ENCODE assay signal across 10 cellular contexts in genomic region chr3:129974451-129975331, GRCh38. TPM values are rescaled to one million over a fixed set of nuclear protein-coding genes. Genes with fewer than 3 reads are reported as not detected.
A peak's percentile ranks its signal among the peaks of the same experiment; 100 is the strongest.
DNase-seq lines count a peak whose midpoint lies in the region; TF ChIP-seq lines count a peak whose summit lies in the region.
"Had no signal": no experiment of that assay in that cellular context is flagged by ENCODE, and none has a peak within 500 bp of the region (broad histone marks: within the 10 kb centered on the region; RNA-seq: fewer than 3 reads in every experiment).

TSS of gene TRH (plus strand) at chr3:129974720. CDS start at chr3:129975817, 1,097 bp downstream.

- H3K79me2 ChIP-seq in H9 (ENCODE audit: insufficient read depth, low read length) (no peaks in the 10 kb centered on the region), neural cell (replicated peaks; ENCODE audit: insufficient read depth, low read length) (no peaks in the 10 kb centered on the region)

- H2BK12ac ChIP-seq in H9 (ENCODE audit: insufficient read length, low read depth, low read length) = no peak within 1 kb of the TSS

- H3K36me3 Mint-ChIP-seq in H9 (ENCODE audit: insufficient read depth in 1 of 3, low read depth in 3 of 3) = no peaks in the 10 kb centered on the region; a peak in 1 of 7 replicates

- H3T11ph ChIP-seq in H9 (ENCODE audit: low read length) = no peak within 1 kb of the TSS

- no CpG with 5 or more reads among the region's 80 CpGs for WGBS in H9 (ENCODE audit: extremely low coverage, insufficient read length, low lambda C conversion rate)
- WGBS in ectodermal cell, 2 experiments = 3 to 5% methylated on average over 80 of the region's 80 CpGs

- H3K9me2 ChIP-seq in neural cell (ENCODE audit: insufficient read depth, low read length) = no peaks in the 10 kb centered on the region

- no peaks in the 10 kb centered on the region for H3F3A ChIP-seq in neural cell (ENCODE audit: insufficient read depth, low read length, poor library complexity, severe bottlenecking)

- no peak for TF ChIP-seq RAD21 in neural cell (conservative IDR thresholded peaks at IDR 0.05)

- no peak within 1 kb of the TSS for H3K23ac ChIP-seq in H9 (ENCODE audit: insufficient read length, low read depth, low read length)

- TF ChIP-seq CTCF in H9 (conservative IDR thresholded peaks at IDR 0.05) = no peak
- TF ChIP-seq CTCF in neural cell (IDR thresholded peaks at IDR 0.05; ENCODE audit: poor library complexity, severe bottlenecking) = no peak

- no peak within 1 kb of the TSS for H3K27ac Mint-ChIP-seq in H9

- H3K4ac ChIP-seq in H9 (ENCODE audit: low read depth, low read length) = no peak within 1 kb of the TSS

- H3K27ac ChIP-seq in BLaER1 (peak within 1 kb of the TSS; percentile 14; the same call in 1 of the 2 replicates), H9 (ENCODE audit: insufficient read length, low read depth, low read length) (no peak within 1 kb of the TSS), ectodermal cell (ENCODE audit: insufficient read depth, low read depth, low read length, poor library complexity, severe bottlenecking) (no peak within 1 kb of the TSS), neural cell (ENCODE audit: low read length) (no peak within 1 kb of the TSS)

- H3K79me1 ChIP-seq in H9 (ENCODE audit: insufficient read depth, low read depth, low read length, poor library complexity, severe bottlenecking) = no peaks in the 10 kb centered on the region

- peak within 1 kb of the TSS; percentile 47 to 82 for H3K4me3 Mint-ChIP-seq in H9

- peaks cover 16% of the 10 kb centered on the region; the same call in 1 of the 2 replicates for H4K20me1 ChIP-seq in BLaER1
- no peaks in the 10 kb centered on the region for H4K20me1 ChIP-seq in H9 (ENCODE audit: control insufficient read depth, insufficient read depth, insufficient read length)
- H4K20me1 ChIP-seq in neural cell (ENCODE audit: insufficient read depth) = no peaks in the 10 kb centered on the region

- H3K9me3 ChIP-seq in BLaER1 (no peaks in the 10 kb centered on the region), H9 (ENCODE audit: control insufficient read depth, low read depth, low read length) (no peaks in the 10 kb centered on the region), ectodermal cell (ENCODE audit: control insufficient read depth, low read length) (no peaks in the 10 kb centered on the region), neural cell (ENCODE audit: low read length) (no peaks in the 10 kb centered on the region)

- H2BK20ac ChIP-seq in H9 (ENCODE audit: low read depth, low read length, poor library complexity, severe bottlenecking) = no peak within 1 kb of the TSS

- H3K36me3 ChIP-seq in BLaER1 (no peaks in the 10 kb centered on the region), ectodermal cell (ENCODE audit: control insufficient read depth, insufficient read depth, low read length) (no peaks in the 10 kb centered on the region), neural cell (ENCODE audit: insufficient read depth, low read length) (no peaks in the 10 kb centered on the region)

- H3K14ac ChIP-seq in H9 (ENCODE audit: insufficient read depth, low read length) = no peak within 1 kb of the TSS; the same call in 1 of the 2 replicates

- no peak within 1 kb of the TSS for H3K56ac ChIP-seq in H9 (ENCODE audit: insufficient read length, low read depth, low read length)

- H3K27me3 Mint-ChIP-seq in H9 (ENCODE audit: low read depth) = peaks cover 100% of the 10 kb centered on the region

- peaks cover 46% of the 10 kb centered on the region for H3K27me3 ChIP-seq in BLaER1
- H3K27me3 ChIP-seq in H9 (ENCODE audit: insufficient read depth, low read length) = peaks cover 85% of the 10 kb centered on the region
- peaks cover 96% of the 10 kb centered on the region for H3K27me3 ChIP-seq in ectodermal cell (ENCODE audit: control insufficient read depth, insufficient read depth, low read length, poor library complexity, severe bottlenecking)
- H3K27me3 ChIP-seq in neural cell (ENCODE audit: insufficient read depth, low read depth, low read length) = peaks cover 50% of the 10 kb centered on the region

- no peak within 1 kb of the TSS for H2BK15ac ChIP-seq in H9 (ENCODE audit: low read depth, low read length)

- H2BK120ac ChIP-seq in H9 (ENCODE audit: low read depth, low read length, poor library complexity, severe bottlenecking) = no peak within 1 kb of the TSS

- H2BK5ac ChIP-seq in H9 (ENCODE audit: insufficient read length, low read length) = no peak within 1 kb of the TSS

- H3K4me2 ChIP-seq in BLaER1 (peak within 1 kb of the TSS; percentile 93), H9 (ENCODE audit: insufficient read depth, insufficient read length, low read length) (peak within 1 kb of the TSS; percentile 62), neural cell (ENCODE audit: low read length) (no peak within 1 kb of the TSS)

- peak within 1 kb of the TSS; percentile 67 for H3K4me3 ChIP-seq in BLaER1
- peak within 1 kb of the TSS; percentile 32 for H3K4me3 ChIP-seq in ectodermal cell (ENCODE audit: insufficient read depth, low read depth, low read length)
- peak within 1 kb of the TSS; percentile 55 for H3K4me3 ChIP-seq in neural cell (ENCODE audit: low read length)

- H3K4me1 ChIP-seq in BLaER1 (peaks cover 22% of the 10 kb centered on the region), H9 (ENCODE audit: insufficient read depth, low read length) (no peaks in the 10 kb centered on the region), ectodermal cell (ENCODE audit: control insufficient read depth, insufficient read depth, low read length) (peaks cover 11% of the 10 kb centered on the region)

- no peak within 1 kb of the TSS for H2AFZ ChIP-seq in H9 (ENCODE audit: low read length)
- no peak within 1 kb of the TSS for H2AFZ ChIP-seq in neural cell (ENCODE audit: low read depth, low read length)

- H4K91ac ChIP-seq in H9 (ENCODE audit: insufficient read length, low read depth, low read length) = no peak within 1 kb of the TSS

- no peak within 1 kb of the TSS for H4K8ac ChIP-seq in H9 (replicated peaks; ENCODE audit: insufficient read length, low read depth, low read length)

- no peak within 1 kb of the TSS for H2AK5ac ChIP-seq in H9 (ENCODE audit: insufficient read length, low read length)

- no peak for TF ChIP-seq EP300 in neural cell (conservative IDR thresholded peaks at IDR 0.05; ENCODE audit: poor library complexity, severe bottlenecking)

- peak within 1 kb of the TSS; percentile 53 for H3K9ac ChIP-seq in BLaER1
- no peak within 1 kb of the TSS for H3K9ac ChIP-seq in H9 (ENCODE audit: extremely low read depth, insufficient read length, low read length)
- peak within 1 kb of the TSS; percentile 31 for H3K9ac ChIP-seq in neural cell (ENCODE audit: low read length)

- peaks cover 0 to 7% of the 10 kb centered on the region in 2 experiments; a peak in 2 of 5 replicates for H3K9me3 Mint-ChIP-seq in H9

- peaks cover 10% of the 10 kb centered on the region for H3K23me2 ChIP-seq in H9 (ENCODE audit: insufficient read length, low read depth, low read length, poor library complexity, severe bottlenecking)

- H3K4me1 Mint-ChIP-seq in H9 = peaks cover 23 to 31% of the 10 kb centered on the region in 2 experiments

- no peak within 1 kb of the TSS for H4K5ac ChIP-seq in H9 (ENCODE audit: insufficient read length, low read depth, low read length)

- peak; percentile 51 for DNase-seq in H9
- DNase-seq in superior temporal gyrus (ENCODE audit: extremely low spot score) = no peak
- DNase-seq in GOT3 (lab: John Stamatoyannopoulos, UW) = no peak
- no peak for DNase-seq in NCI-H1092 treated with DMSO at 0.1 percent for 48 hours (lab: John Stamatoyannopoulos, UW)
- no peak for DNase-seq in SK-N-DZ (ENCODE audit: low spot score)
- DNase-seq: DND-41 had no signal

- no peak within 1 kb of the TSS for H3K18ac ChIP-seq in H9 (ENCODE audit: insufficient read length, low read depth, low read length)

TF ChIP-seq in neural cell, 6 proteins besides CTCF, POLR2A, EP300 and RAD21:
- TF ChIP-seq REST (IDR thresholded peaks at IDR 0.05; ENCODE audit: borderline replicate concordance) (no peak), EZH2 (IDR thresholded peaks at IDR 0.05; ENCODE audit: borderline replicate concordance, insufficient read depth, low read length, poor library complexity, severe bottlenecking) (no peak), POLR2AphosphoS5 (IDR thresholded peaks at IDR 0.05) (no peak), MXI1 (conservative IDR thresholded peaks at IDR 0.05; ENCODE audit: poor library complexity, severe bottlenecking) (no peak), TAF1 (IDR thresholded peaks at IDR 0.05; ENCODE audit: low read depth) (no peak), SMC3 (conservative IDR thresholded peaks at IDR 0.05; ENCODE audit: poor library complexity) (no peak)

RNA-seq across cellular contexts. Expression of gene TRH, which starts in this region (rescaled TPM):
- not detected in 2 replicates for total RNA-seq in H9 (2021)
- 0.33 TPM for polyA plus RNA-seq in ectodermal cell (2013, experiment 1 of 4)
- 0.39 TPM for polyA plus RNA-seq in ectodermal cell (2013, experiment 2 of 4)
- polyA plus RNA-seq in ectodermal cell (2013, experiment 3 of 4) = 0.21 TPM
- polyA plus RNA-seq in ectodermal cell (2013, experiment 4 of 4) = 0.45 TPM
- 2.6 TPM in 2 replicates for polyA plus RNA-seq in neural cell
- polyA minus RNA-seq in neural cell = 0.73 and 1.3 TPM in 2 replicates
- polyA plus RNA-seq in SK-N-DZ (2014; cell fraction: cytosol; rRNA removed) = not detected in 2 replicates
- polyA plus RNA-seq in SK-N-DZ (2014; cell fraction: nucleus; rRNA removed) = not detected in 2 replicates
- total RNA-seq: aorta had no signal
- polyA plus RNA-seq: aorta had no signal

Comparison
In these comparisons a context has a peak if more than half of its experiments do, and no peak if none do; other contexts are left out.
1. Peak in DNase-seq and H3K4me2 ChIP-seq in H9; RNA of the gene not detected or under 1 TPM.